ENCODE assay signal across 8 cellular contexts in genomic region chr1:180953791-180954721, GRCh38. TPM values are rescaled to one million over a fixed set of nuclear protein-coding genes. Genes with fewer than 3 reads are reported as not detected.
DNase-seq lines count a peak whose midpoint lies in the region; ATAC-seq, FAIRE-seq and TF ChIP-seq lines count a peak whose summit lies in the region.

No MANE protein-coding gene starts in this region.

- peaks cover 20% of the 10 kb centered on the region for H3K36me3 Mint-ChIP-seq in activated T-helper 17 cell treated with anti-CD3 and anti-CD28 coated beads, Interleukin-2, amount 50 U/mL, for 72 hours (ENCODE audit: low read depth)

- no peaks in the 10 kb centered on the region for H3K27me3 Mint-ChIP-seq in activated T-helper 17 cell treated with anti-CD3 and anti-CD28 coated beads, Interleukin-2, amount 50 U/mL, for 72 hours

- peak overlapping the region; percentile 48 for H3K27ac Mint-ChIP-seq in activated T-helper 17 cell treated with anti-CD3 and anti-CD28 coated beads, Interleukin-2, amount 50 U/mL, for 72 hours

- H3K27me3 ChIP-seq in hepatocyte: no peaks in the 10 kb centered on the region

- H3K4me1 Mint-ChIP-seq in activated T-helper 17 cell treated with anti-CD3 and anti-CD28 coated beads, Interleukin-2, amount 50 U/mL, for 72 hours: no peaks in the 10 kb centered on the region

- no peak overlapping the region for H2AFZ ChIP-seq in hepatocyte

- H3K4me3 Mint-ChIP-seq in activated T-helper 17 cell treated with anti-CD3 and anti-CD28 coated beads, Interleukin-2, amount 50 U/mL, for 72 hours: peak overlapping the region; percentile 67

- H3K9me3 Mint-ChIP-seq in activated T-helper 17 cell treated with anti-CD3 and anti-CD28 coated beads, Interleukin-2, amount 50 U/mL, for 72 hours: no peaks in the 10 kb centered on the region

- no peaks in the 10 kb centered on the region for H3K9me3 ChIP-seq in hepatocyte (ENCODE audit: low read depth)

- H3K36me3 ChIP-seq in hepatocyte (replicated peaks; ENCODE audit: insufficient read depth, low read depth): no peaks in the 10 kb centered on the region

- H4K20me1 ChIP-seq in hepatocyte (ENCODE audit: insufficient read depth, poor library complexity, severe bottlenecking): no peaks in the 10 kb centered on the region

- WGBS in hepatocyte (ENCODE audit: low lambda C conversion rate, missing lambda C conversion rate): 96% methylated on average over 43 of the region's 94 CpGs

- H3K79me2 ChIP-seq in hepatocyte: no peaks in the 10 kb centered on the region

- no peaks in the 10 kb centered on the region for H3K9me2 ChIP-seq in hepatocyte (replicated peaks; ENCODE audit: insufficient read depth)

- H3K4me1 ChIP-seq in hepatocyte (ENCODE audit: insufficient read depth): no peaks in the 10 kb centered on the region

- peak; percentile 66 for ATAC-seq in GM21723 (IDR thresholded peaks at IDR 0.05; ENCODE audit: unreplicated experiment)
- peak; percentile 90 for ATAC-seq in activated T-helper 17 cell treated with anti-CD3 and anti-CD28 coated beads, Interleukin-2, amount 50 U/mL, for 72 hours (replicated peaks)

- TF ChIP-seq CTCF in retinal pigment epithelial cell (conservative IDR thresholded peaks at IDR 0.05; ENCODE audit: low read depth, low read length): no peak
- no peak for TF ChIP-seq CTCF in hepatocyte (IDR thresholded peaks at IDR 0.05; ENCODE audit: poor library complexity)

- DNase-seq in DMS53 (lab: John Stamatoyannopoulos, UW) (peak; percentile 87), NCI-H526 treated with DMSO at 0.1 percent for 48 hours (lab: John Stamatoyannopoulos, UW) (peak; percentile 85), frontal cortex (ENCODE audit: low spot score in 2 of 2) (peak; percentile 74 to 77), retinal pigment epithelial cell (ENCODE audit: low read depth) (no peak), hepatocyte (ENCODE audit: low spot score) (no peak), DMS114 treated with DMSO at 0.1 percent for 48 hours (lab: John Stamatoyannopoulos, UW; ENCODE audit: unreplicated experiment) (no peak)

- H3K4me2 ChIP-seq in hepatocyte: no peak overlapping the region

- H3K27ac ChIP-seq in hepatocyte: no peak overlapping the region

- H3K4me3 ChIP-seq in retinal pigment epithelial cell (ENCODE audit: low read length) (peak overlapping the region; percentile 35), hepatocyte (no peak overlapping the region)

- no peak for FAIRE-seq in frontal cortex (lab: Jason Lieb, UNC)

RNA-seq across cellular contexts. Expression of gene KIAA1614, which starts 41.4 kb away (rescaled TPM):
- under 1 TPM; 0.04 to 0.19 TPM for total RNA-seq in activated T-helper 17 cell treated with anti-CD3 and anti-CD28 coated beads, Interleukin-2, amount 50 U/mL, for 72 hours
- total RNA-seq in frontal cortex: 5.7 TPM
- 2.6 and 3.0 TPM in 2 replicates for total RNA-seq in hepatocyte
- polyA plus RNA-seq in hepatocyte: 2.5 and 2.9 TPM in 2 replicates

Comparison
In these comparisons a context has a peak if more than half of its experiments do, and no peak if none do; other contexts are left out.
1. DNase-seq: peak in DMS53 (single experiment), NCI-H526 treated with DMSO at 0.1 percent for 48 hours (single experiment) and frontal cortex (2 of 2); none in retinal pigment epithelial cell (single experiment), hepatocyte (single experiment) and DMS114 treated with DMSO at 0.1 percent for 48 hours (single experiment).